9 cellular contexts compared by ENCODE assay signal in genomic region chr12:93139028-93139665, GRCh38.
DNase-seq lines count a peak whose midpoint lies in the region; ATAC-seq and TF ChIP-seq lines count a peak whose summit lies in the region.
"Had no signal": no experiment of that assay in that cellular context is flagged by ENCODE, and none has a peak within 500 bp of the region (broad histone marks: within the 10 kb centered on the region; RNA-seq: fewer than 3 reads in every experiment).

No MANE protein-coding gene starts in this region.

- no peak overlapping the region for H3K27ac ChIP-seq in caudate nucleus (ENCODE audit: low read depth, low read length)

- no peak overlapping the region for H3K27ac Mint-ChIP-seq in endothelial cell (ENCODE audit: unreplicated experiment)

- H3K36me3 Mint-ChIP-seq in endothelial cell (ENCODE audit: low read depth, unreplicated experiment), result no peaks in the 10 kb centered on the region

- peak; percentile 34 for ATAC-seq in GM18499 (IDR thresholded peaks at IDR 0.05; ENCODE audit: insufficient read depth, unreplicated experiment)
- ATAC-seq in GM21529 (IDR thresholded peaks at IDR 0.05; ENCODE audit: unreplicated experiment), result peak; percentile 60
- peak; percentile 38 for ATAC-seq in HG03575 (IDR thresholded peaks at IDR 0.05; ENCODE audit: extremely low read depth, insufficient number of reproducible peaks, low FRiP score, unreplicated experiment)

- TF ChIP-seq CTCF in endothelial cell (IDR thresholded peaks at IDR 0.05; ENCODE audit: unreplicated experiment), result no peak

- H3K4me3 Mint-ChIP-seq in endothelial cell (ENCODE audit: unreplicated experiment), result no peak overlapping the region

- H3K9me3 Mint-ChIP-seq in endothelial cell (ENCODE audit: unreplicated experiment), result no peaks in the 10 kb centered on the region

- peaks cover 22% of the 10 kb centered on the region for H3K4me1 Mint-ChIP-seq in endothelial cell (ENCODE audit: unreplicated experiment)

- DNase-seq in kidney glomerular epithelial cell (lab: John Stamatoyannopoulos, UW), result peak; percentile 49
- DNase-seq in caudate nucleus (lab: John Stamatoyannopoulos, UW), result no peak
- DNase-seq in NCI-H2171 (lab: John Stamatoyannopoulos, UW), result no peak
- DNase-seq in iPS-NIHi11 (ENCODE audit: low spot score), result no peak
- DNase-seq in endothelial cell (ENCODE audit: low spot score), result no peak
- DNase-seq: SW 1271 had no signal

- H3K27me3 Mint-ChIP-seq in endothelial cell (ENCODE audit: unreplicated experiment), result peaks cover 2% of the 10 kb centered on the region
